24 cellular contexts compared by ENCODE assay signal in genomic region chr5:177293819-177294581, GRCh38.
"Had no signal": no experiment of that assay in that cellular context is flagged by ENCODE, and none has a peak within 500 bp of the region (broad histone marks: within the 10 kb centered on the region; RNA-seq: fewer than 3 reads in every experiment).

No MANE protein-coding gene starts in this region.

- H3K27ac Mint-ChIP-seq: activated naive CD4-positive, alpha-beta T cell treated with anti-CD3 and anti-CD28 coated beads for 36 hours; mesothelial cell of epicardium had no signal

- H3K4me3 ChIP-seq: breast epithelium, colonic mucosa, dorsolateral prefrontal cortex, heart left ventricle, thoracic aorta, upper lobe of left lung had no signal

- H3K4me3 Mint-ChIP-seq: activated naive CD4-positive, alpha-beta T cell treated with anti-CD3 and anti-CD28 coated beads for 36 hours; activated naive CD8-positive, alpha-beta T cell treated with anti-CD3 and anti-CD28 coated beads, Interleukin-2, amount 10 ng/mL, durations not matched to agents 7 days and 5 days; mesothelial cell of epicardium; naive thymus-derived CD8-positive, alpha-beta T cell; stimulated activated memory B cell treated with anti-CD40 and anti-IgM and Interleukin-4, amounts not matched to agents 10 μg/mL and 1 μg/mL and 100 μg/mL, for 72 hours had no signal

- ATAC-seq: naive thymus-derived CD8-positive, alpha-beta T cell; sciatic nerve; stimulated activated memory B cell treated with anti-CD40 and anti-IgM and Interleukin-4, amounts not matched to agents 10 μg/mL and 1 μg/mL and 100 μg/mL, for 72 hours had no signal

- H3K9me3 ChIP-seq: breast epithelium, colonic mucosa, heart left ventricle, thoracic aorta, upper lobe of left lung had no signal

- H3K27me3 Mint-ChIP-seq: activated naive CD8-positive, alpha-beta T cell treated with anti-CD3 and anti-CD28 coated beads, Interleukin-2, amount 10 ng/mL, durations not matched to agents 7 days and 5 days; naive thymus-derived CD8-positive, alpha-beta T cell; stimulated activated memory B cell treated with anti-CD40 and anti-IgM and Interleukin-4, amounts not matched to agents 10 μg/mL and 1 μg/mL and 100 μg/mL, for 72 hours had no signal

- DNase-seq: activated CD4-positive, alpha-beta T cell treated with anti-CD3 and anti-CD28 coated beads for 48 hours; activated CD4-positive, CD25-positive, alpha-beta regulatory T cell; activated effector memory CD4-positive, alpha-beta T cell treated with Interleukin-2 at 50 U/mL for 16 hours; activated naive CD4-positive, alpha-beta T cell treated with anti-CD3 and anti-CD28 coated beads for 36 hours; activated naive CD8-positive, alpha-beta T cell treated with anti-CD3 and anti-CD28 coated beads, Interleukin-2, amount 10 ng/mL, durations not matched to agents 7 days and 5 days; activated T-cell treated with anti-CD3 and anti-CD28 coated beads, Interleukin-2, amount 50 U/mL, for 1 hour; amniotic stem cell; colonic mucosa; dorsolateral prefrontal cortex; mammary epithelial cell; naive thymus-derived CD8-positive, alpha-beta T cell; nucleus accumbens; small intestine; stimulated activated CD4-positive, alpha-beta T cell treated with anti-CD3 and anti-CD28 coated beads, Interleukin-2, amount 100 ng/mL, for 24 hours; T-helper 1 cell; T1000; upper lobe of left lung had no signal

- H3K9me3 Mint-ChIP-seq: activated naive CD4-positive, alpha-beta T cell treated with anti-CD3 and anti-CD28 coated beads for 36 hours; activated naive CD8-positive, alpha-beta T cell treated with anti-CD3 and anti-CD28 coated beads, Interleukin-2, amount 10 ng/mL, durations not matched to agents 7 days and 5 days; mesothelial cell of epicardium; naive thymus-derived CD8-positive, alpha-beta T cell; stimulated activated memory B cell treated with anti-CD40 and anti-IgM and Interleukin-4, amounts not matched to agents 10 μg/mL and 1 μg/mL and 100 μg/mL, for 72 hours had no signal

- H3K27me3 ChIP-seq: breast epithelium, colonic mucosa, dorsolateral prefrontal cortex, heart left ventricle, upper lobe of left lung had no signal

- H3K27ac ChIP-seq: breast epithelium, colonic mucosa, dorsolateral prefrontal cortex, epithelial cell of prostate, thoracic aorta, upper lobe of left lung had no signal

- H3K4me1 ChIP-seq: breast epithelium, colonic mucosa had no signal
